In the genomic region with DNA sequence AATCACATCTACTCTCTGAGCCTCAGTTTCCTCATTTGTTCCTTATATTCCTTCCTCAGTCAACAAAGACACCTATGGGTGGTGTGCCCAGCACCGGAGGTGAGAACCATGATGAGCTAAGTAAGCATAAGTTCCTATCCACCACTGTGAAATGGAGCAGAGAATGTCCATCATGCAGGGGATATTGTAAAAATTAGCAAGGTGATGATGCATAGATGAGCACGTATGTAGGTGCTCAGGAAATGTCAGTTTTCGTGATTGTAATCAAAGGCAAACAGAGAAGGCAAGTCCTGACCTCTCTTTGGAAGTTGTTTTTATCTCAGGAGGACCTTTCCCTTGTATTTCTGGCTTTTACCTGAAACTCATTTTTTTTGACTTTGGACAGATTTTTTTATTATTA, we compare ENCODE assay signal across 26 cellular contexts.
"Had no signal": no experiment of that assay in that cellular context is flagged by ENCODE, and none has a peak within 500 bp of the region (broad histone marks: within the 10 kb centered on the region; RNA-seq: fewer than 3 reads in every experiment).

No MANE protein-coding gene starts in this region.

- H3K4me3 ChIP-seq: ovary, psoas muscle, upper lobe of left lung, vagina had no signal

- H3K9me3 ChIP-seq: neutrophil, ovary, psoas muscle, upper lobe of left lung, vagina had no signal

- H3K27me3 ChIP-seq: neutrophil, ovary, upper lobe of left lung, vagina had no signal

- H3K27ac ChIP-seq: ovary, psoas muscle, upper lobe of left lung, vagina, VCaP had no signal

- H3K27me3 Mint-ChIP-seq: central memory CD8-positive, alpha-beta T cell; memory B cell had no signal

- H3K4me3 Mint-ChIP-seq: activated T-helper 1 cell treated with anti-CD3 and anti-CD28 coated beads, Interleukin-12 subunit alpha, Interleukin-12 subunit beta, Interleukin-2, Interleukin-4 antibody, amounts not matched to agents 30 ng/mL and 10 ng/mL and 1 ng/mL, durations not matched to agents 14 hours and 24 hours and 36 hours; central memory CD8-positive, alpha-beta T cell; memory B cell; natural killer cell; T-helper 1 cell treated with Interleukin-12 subunit alpha and Interleukin-12 subunit beta and Interleukin-4 antibody, amounts not matched to agents 30 μg/mL and 1 μg/mL, for 36 hours had no signal

- H3K27ac Mint-ChIP-seq: activated T-helper 1 cell treated with anti-CD3 and anti-CD28 coated beads, Interleukin-12 subunit alpha, Interleukin-12 subunit beta, Interleukin-2, Interleukin-4 antibody, amounts not matched to agents 30 ng/mL and 10 ng/mL and 1 ng/mL, durations not matched to agents 14 hours and 24 hours and 36 hours; memory B cell; T-helper 1 cell treated with Interleukin-12 subunit alpha and Interleukin-12 subunit beta and Interleukin-4 antibody, amounts not matched to agents 30 μg/mL and 1 μg/mL, for 36 hours had no signal

- ATAC-seq: natural killer cell, psoas muscle had no signal

- H3K36me3 Mint-ChIP-seq: natural killer cell had no signal

- DNase-seq: activated CD4-positive, alpha-beta T cell treated with anti-CD3 and anti-CD28 coated beads for 48 hours; activated CD4-positive, alpha-beta T cell treated with anti-CD3 and anti-CD28 coated beads, Interleukin-2, amount 50 U/mL, for 48 hours; activated CD8-positive, alpha-beta memory T cell treated with anti-CD3 and anti-CD28 coated beads, Interleukin-2, amount 50 U/mL, for 4 hours; activated gamma-delta T cell; activated naive CD4-positive, alpha-beta T cell treated with anti-CD3 and anti-CD28 coated beads, Interleukin-2, amount 50 U/mL, for 16 hours; activated T-cell treated with anti-CD3 and anti-CD28 coated beads, Interleukin-2, amount 50 U/mL, for 1 hour; amniotic stem cell; effector CD8-positive, alpha-beta T cell; foreskin fibroblast; head of caudate nucleus; hippocampal formation; kidney; natural killer cell; ovary; psoas muscle; stimulated activated naive CD4-positive, alpha-beta T cell treated with Interleukin-2 at 50 U/mL for 16 hours; SW 1271; T-helper 9 cell; upper lobe of left lung had no signal

- H3K9me3 Mint-ChIP-seq: activated T-helper 1 cell treated with anti-CD3 and anti-CD28 coated beads, Interleukin-12 subunit alpha, Interleukin-12 subunit beta, Interleukin-2, Interleukin-4 antibody, amounts not matched to agents 30 ng/mL and 10 ng/mL and 1 ng/mL, durations not matched to agents 14 hours and 24 hours and 36 hours; central memory CD8-positive, alpha-beta T cell; memory B cell; natural killer cell; T-helper 1 cell treated with Interleukin-12 subunit alpha and Interleukin-12 subunit beta and Interleukin-4 antibody, amounts not matched to agents 30 μg/mL and 1 μg/mL, for 36 hours had no signal

- H3K36me3 ChIP-seq: ovary had no signal

- H3K4me1 Mint-ChIP-seq: memory B cell had no signal
